23 cellular contexts compared by ENCODE assay signal in the genomic region with DNA sequence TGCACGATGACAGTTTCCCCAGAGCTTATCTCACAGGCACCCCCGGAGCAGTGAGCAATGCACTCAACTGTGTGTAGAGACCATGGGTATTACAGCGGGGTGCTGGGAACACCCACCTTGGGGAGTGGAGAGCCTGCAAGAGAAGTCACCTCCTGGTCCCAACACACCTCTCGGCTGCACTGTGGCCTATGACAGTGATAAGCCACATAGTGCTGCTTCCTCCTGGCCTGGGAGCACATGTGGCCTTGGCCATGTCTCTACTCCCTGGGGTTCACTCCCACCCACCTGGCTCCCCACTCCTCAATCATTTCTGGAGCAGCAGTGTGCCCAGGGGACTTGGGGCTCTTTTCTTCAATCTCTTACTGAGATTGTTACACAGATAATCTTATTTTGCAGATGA.
"Had no signal": no experiment of that assay in that cellular context is flagged by ENCODE, and none has a peak within 500 bp of the region (broad histone marks: within the 10 kb centered on the region; RNA-seq: fewer than 3 reads in every experiment).

No MANE protein-coding gene starts in this region.

- H3K4me1 ChIP-seq: left lung, lower lobe of right lung had no signal

- H3K27ac ChIP-seq: epithelial cell of prostate, gastrocnemius medialis, heart right ventricle, left lung, lower lobe of right lung had no signal

- H3K4me3 ChIP-seq: esophagus squamous epithelium, gastrocnemius medialis, heart right ventricle, left lung, lower lobe of right lung had no signal

- H3K9me3 Mint-ChIP-seq: dendritic cell treated with granulocyte-macrophage colony-stimulating factor and Interleukin-4, amounts not matched to agents 40 ng/mL and 50 ng/mL, for 4 days; effector memory CD8-positive, alpha-beta T cell; endodermal cell had no signal

- H3K36me3 ChIP-seq: esophagus squamous epithelium, gastrocnemius medialis, heart right ventricle, left lung, lower lobe of right lung had no signal

- H3K9me3 ChIP-seq: esophagus squamous epithelium, gastrocnemius medialis, left lung, lower lobe of right lung had no signal

- DNase-seq: cortex of kidney; effector CD8-positive, alpha-beta T cell; effector memory CD8-positive, alpha-beta T cell; endodermal cell; erythroblast; esophagus squamous epithelium; foreskin fibroblast; foreskin melanocyte; gastrocnemius medialis; heart right ventricle; hippocampal formation; left cardiac atrium; left lung; left ventricle myocardium superior; lower lobe of right lung; midbrain had no signal

- ATAC-seq: effector memory CD8-positive, alpha-beta T cell; esophagus mucosa; gastrocnemius medialis; heart right ventricle; left cardiac atrium; left lung; left ventricle myocardium superior; lower lobe of right lung had no signal

- H3K4me3 Mint-ChIP-seq: dendritic cell treated with granulocyte-macrophage colony-stimulating factor and Interleukin-4, amounts not matched to agents 40 ng/mL and 50 ng/mL, for 4 days; effector memory CD8-positive, alpha-beta T cell; endodermal cell had no signal

- H3K27ac Mint-ChIP-seq: dendritic cell treated with granulocyte-macrophage colony-stimulating factor and Interleukin-4, amounts not matched to agents 40 ng/mL and 50 ng/mL, for 4 days; effector memory CD8-positive, alpha-beta T cell; endodermal cell had no signal

- H3K27me3 Mint-ChIP-seq: dendritic cell treated with granulocyte-macrophage colony-stimulating factor and Interleukin-4, amounts not matched to agents 40 ng/mL and 50 ng/mL, for 4 days; effector memory CD8-positive, alpha-beta T cell had no signal

- H3K27me3 ChIP-seq: esophagus squamous epithelium, gastrocnemius medialis, heart right ventricle, left lung had no signal

- FAIRE-seq: colon, endometrium, islet of Langerhans, keratinocyte had no signal

- H3K4me1 Mint-ChIP-seq: endodermal cell had no signal
